1 cellular context compared by ENCODE assay signal in the genomic region with DNA sequence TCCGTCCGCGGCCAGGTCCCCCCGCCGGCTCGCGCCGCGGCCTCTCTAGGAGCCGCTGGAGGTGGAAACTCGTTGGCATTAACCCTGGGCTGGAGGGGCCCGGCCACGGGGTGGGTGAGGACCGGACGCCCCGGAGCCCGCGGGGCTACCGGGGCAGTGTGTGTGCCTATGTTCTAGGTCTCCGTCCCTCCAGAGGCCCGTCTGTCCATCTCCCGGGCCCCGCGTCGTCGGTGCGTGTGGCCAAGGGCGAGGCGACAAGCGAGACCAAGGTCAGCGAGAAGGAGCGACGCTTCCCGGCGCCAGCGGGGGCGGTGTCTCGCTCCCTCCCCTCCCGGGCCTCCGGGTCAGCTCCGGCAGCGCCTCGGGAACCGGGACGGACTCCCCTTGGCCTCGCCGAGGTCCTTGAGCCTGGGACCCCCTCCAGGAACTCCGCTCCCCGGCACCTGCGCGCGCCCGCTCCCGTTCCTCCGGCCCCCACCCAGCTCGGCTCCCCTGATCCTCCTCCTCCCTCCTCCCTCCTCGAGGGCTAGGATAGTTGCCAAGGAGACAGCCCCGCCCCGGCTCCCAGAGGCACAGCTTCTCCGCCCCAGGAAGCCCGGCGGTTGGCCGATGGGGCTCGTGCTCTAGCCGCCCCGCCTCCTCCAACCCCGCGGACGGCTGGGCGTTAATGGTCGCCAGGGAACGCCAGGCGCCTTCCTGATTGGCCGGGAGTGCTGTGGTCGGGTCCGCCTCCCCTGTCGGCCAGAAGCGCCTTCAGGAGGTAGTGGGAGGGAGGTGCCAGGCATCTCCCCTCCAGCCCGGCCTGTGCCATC.
TF ChIP-seq lines count a peak whose summit lies in the region.

No MANE protein-coding gene starts in this region.

TF ChIP-seq in HEK293, 187 proteins besides CTCF, POLR2A, EP300 and RAD21 (continued from another document):
- TF ChIP-seq, protein P1, sequence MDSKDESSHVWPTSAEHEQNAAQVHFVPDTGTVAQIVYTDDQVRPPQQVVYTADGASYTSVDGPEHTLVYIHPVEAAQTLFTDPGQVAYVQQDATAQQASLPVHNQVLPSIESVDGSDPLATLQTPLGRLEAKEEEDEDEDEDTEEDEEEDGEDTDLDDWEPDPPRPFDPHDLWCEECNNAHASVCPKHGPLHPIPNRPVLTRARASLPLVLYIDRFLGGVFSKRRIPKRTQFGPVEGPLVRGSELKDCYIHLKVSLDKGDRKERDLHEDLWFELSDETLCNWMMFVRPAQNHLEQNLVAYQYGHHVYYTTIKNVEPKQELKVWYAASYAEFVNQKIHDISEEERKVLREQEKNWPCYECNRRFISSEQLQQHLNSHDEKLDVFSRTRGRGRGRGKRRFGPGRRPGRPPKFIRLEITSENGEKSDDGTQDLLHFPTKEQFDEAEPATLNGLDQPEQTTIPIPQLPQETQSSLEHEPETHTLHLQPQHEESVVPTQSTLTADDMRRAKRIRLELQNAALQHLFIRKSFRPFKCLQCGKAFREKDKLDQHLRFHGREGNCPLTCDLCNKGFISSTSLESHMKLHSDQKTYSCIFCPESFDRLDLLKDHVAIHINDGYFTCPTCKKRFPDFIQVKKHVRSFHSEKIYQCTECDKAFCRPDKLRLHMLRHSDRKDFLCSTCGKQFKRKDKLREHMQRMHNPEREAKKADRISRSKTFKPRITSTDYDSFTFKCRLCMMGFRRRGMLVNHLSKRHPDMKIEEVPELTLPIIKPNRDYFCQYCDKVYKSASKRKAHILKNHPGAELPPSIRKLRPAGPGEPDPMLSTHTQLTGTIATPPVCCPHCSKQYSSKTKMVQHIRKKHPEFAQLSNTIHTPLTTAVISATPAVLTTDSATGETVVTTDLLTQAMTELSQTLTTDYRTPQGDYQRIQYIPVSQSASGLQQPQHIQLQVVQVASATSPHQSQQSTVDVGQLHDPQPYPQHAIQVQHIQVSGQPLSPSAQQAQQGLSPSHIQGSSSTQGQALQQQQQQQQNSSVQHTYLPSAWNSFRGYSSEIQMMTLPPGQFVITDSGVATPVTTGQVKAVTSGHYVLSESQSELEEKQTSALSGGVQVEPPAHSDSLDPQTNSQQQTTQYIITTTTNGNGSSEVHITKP (tag by site-specific recombination; IDR thresholded peaks at IDR 0.05): peak; percentile 88; the same call in 1 of the 2 replicates
- TF ChIP-seq GLIS1 (tag by site-specific recombination; IDR thresholded peaks at IDR 0.05) (peak; percentile 68), ZNF830 (tag by site-specific recombination; IDR thresholded peaks at IDR 0.05; ENCODE audit: low read depth) (no peak), ZNF239 (tag by site-specific recombination; IDR thresholded peaks at IDR 0.05) (peak; percentile 42; the same call in 1 of the 2 replicates), ZNF112 (tag by site-specific recombination; IDR thresholded peaks at IDR 0.05) (no peak), ZNF707 (tag by site-specific recombination; IDR thresholded peaks at IDR 0.05) (no peak), MEIS1 (CRISPR knock-in tag; IDR thresholded peaks at IDR 0.05; ENCODE audit: borderline replicate concordance) (no peak), ZNF837 (tag by site-specific recombination; IDR thresholded peaks at IDR 0.05) (peak; percentile 51; the same call in 1 of the 2 replicates), ZFHX2 (tag by site-specific recombination; conservative IDR thresholded peaks at IDR 0.05) (peak; percentile 62), ZFP41 (tag by site-specific recombination; IDR thresholded peaks at IDR 0.05; ENCODE audit: borderline replicate concordance) (no peak), SCRT2 (tag by site-specific recombination; IDR thresholded peaks at IDR 0.05) (no peak), ZNF670 (tag by site-specific recombination; IDR thresholded peaks at IDR 0.05; ENCODE audit: low read depth) (no peak), ZNF366 (tag by site-specific recombination; conservative IDR thresholded peaks at IDR 0.05) (no peak), EGR2 (tag by site-specific recombination; IDR thresholded peaks at IDR 0.05; ENCODE audit: low read depth) (peak; percentile 77)
- TF ChIP-seq, protein P2, sequence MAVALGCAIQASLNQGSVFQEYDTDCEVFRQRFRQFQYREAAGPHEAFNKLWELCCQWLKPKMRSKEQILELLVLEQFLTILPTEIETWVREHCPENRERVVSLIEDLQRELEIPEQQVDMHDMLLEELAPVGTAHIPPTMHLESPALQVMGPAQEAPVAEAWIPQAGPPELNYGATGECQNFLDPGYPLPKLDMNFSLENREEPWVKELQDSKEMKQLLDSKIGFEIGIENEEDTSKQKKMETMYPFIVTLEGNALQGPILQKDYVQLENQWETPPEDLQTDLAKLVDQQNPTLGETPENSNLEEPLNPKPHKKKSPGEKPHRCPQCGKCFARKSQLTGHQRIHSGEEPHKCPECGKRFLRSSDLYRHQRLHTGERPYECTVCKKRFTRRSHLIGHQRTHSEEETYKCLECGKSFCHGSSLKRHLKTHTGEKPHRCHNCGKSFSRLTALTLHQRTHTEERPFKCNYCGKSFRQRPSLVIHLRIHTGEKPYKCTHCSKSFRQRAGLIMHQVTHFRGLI (tag by site-specific recombination; IDR thresholded peaks at IDR 0.05): peak; percentile 88
- TF ChIP-seq, protein P3, sequence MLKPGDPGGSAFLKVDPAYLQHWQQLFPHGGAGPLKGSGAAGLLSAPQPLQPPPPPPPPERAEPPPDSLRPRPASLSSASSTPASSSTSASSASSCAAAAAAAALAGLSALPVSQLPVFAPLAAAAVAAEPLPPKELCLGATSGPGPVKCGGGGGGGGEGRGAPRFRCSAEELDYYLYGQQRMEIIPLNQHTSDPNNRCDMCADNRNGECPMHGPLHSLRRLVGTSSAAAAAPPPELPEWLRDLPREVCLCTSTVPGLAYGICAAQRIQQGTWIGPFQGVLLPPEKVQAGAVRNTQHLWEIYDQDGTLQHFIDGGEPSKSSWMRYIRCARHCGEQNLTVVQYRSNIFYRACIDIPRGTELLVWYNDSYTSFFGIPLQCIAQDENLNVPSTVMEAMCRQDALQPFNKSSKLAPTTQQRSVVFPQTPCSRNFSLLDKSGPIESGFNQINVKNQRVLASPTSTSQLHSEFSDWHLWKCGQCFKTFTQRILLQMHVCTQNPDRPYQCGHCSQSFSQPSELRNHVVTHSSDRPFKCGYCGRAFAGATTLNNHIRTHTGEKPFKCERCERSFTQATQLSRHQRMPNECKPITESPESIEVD (tag by site-specific recombination; IDR thresholded peaks at IDR 0.05): no peak
- TF ChIP-seq, protein P4, sequence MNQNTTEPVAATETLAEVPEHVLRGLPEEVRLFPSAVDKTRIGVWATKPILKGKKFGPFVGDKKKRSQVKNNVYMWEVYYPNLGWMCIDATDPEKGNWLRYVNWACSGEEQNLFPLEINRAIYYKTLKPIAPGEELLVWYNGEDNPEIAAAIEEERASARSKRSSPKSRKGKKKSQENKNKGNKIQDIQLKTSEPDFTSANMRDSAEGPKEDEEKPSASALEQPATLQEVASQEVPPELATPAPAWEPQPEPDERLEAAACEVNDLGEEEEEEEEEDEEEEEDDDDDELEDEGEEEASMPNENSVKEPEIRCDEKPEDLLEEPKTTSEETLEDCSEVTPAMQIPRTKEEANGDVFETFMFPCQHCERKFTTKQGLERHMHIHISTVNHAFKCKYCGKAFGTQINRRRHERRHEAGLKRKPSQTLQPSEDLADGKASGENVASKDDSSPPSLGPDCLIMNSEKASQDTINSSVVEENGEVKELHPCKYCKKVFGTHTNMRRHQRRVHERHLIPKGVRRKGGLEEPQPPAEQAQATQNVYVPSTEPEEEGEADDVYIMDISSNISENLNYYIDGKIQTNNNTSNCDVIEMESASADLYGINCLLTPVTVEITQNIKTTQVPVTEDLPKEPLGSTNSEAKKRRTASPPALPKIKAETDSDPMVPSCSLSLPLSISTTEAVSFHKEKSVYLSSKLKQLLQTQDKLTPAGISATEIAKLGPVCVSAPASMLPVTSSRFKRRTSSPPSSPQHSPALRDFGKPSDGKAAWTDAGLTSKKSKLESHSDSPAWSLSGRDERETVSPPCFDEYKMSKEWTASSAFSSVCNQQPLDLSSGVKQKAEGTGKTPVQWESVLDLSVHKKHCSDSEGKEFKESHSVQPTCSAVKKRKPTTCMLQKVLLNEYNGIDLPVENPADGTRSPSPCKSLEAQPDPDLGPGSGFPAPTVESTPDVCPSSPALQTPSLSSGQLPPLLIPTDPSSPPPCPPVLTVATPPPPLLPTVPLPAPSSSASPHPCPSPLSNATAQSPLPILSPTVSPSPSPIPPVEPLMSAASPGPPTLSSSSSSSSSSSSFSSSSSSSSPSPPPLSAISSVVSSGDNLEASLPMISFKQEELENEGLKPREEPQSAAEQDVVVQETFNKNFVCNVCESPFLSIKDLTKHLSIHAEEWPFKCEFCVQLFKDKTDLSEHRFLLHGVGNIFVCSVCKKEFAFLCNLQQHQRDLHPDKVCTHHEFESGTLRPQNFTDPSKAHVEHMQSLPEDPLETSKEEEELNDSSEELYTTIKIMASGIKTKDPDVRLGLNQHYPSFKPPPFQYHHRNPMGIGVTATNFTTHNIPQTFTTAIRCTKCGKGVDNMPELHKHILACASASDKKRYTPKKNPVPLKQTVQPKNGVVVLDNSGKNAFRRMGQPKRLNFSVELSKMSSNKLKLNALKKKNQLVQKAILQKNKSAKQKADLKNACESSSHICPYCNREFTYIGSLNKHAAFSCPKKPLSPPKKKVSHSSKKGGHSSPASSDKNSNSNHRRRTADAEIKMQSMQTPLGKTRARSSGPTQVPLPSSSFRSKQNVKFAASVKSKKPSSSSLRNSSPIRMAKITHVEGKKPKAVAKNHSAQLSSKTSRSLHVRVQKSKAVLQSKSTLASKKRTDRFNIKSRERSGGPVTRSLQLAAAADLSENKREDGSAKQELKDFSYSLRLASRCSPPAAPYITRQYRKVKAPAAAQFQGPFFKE (tag by site-specific recombination; IDR thresholded peaks at IDR 0.05; ENCODE audit: borderline replicate concordance): no peak
TF ChIP-seq in HEK293: peak in this region for 86.
